In the genomic region with DNA sequence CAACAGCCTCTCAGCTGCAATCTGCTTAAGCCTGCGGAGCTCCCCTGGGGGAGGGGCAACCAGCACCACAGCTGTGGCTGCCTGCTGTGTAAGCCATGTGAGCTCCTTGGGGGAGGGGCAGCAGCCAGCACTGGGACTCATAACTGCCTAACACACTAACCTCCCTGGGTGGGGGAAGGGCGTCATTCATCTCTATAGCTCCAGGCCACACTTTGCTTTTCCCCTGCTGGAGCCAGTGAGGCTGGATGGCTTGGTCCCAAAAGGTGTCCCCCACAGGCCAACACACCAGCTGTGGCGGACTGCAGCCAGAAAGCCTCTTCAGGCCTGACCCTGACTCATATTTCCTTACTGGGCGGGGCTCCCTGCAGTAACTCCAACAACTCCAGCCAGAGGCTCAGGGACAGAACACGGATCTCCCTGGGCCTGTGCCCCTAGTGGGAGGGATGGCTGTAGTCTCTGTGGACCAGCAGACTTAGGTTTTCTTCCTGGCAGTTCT, we compare ENCODE assay signal across 1 cellular context.
A peak's percentile ranks its signal among the peaks of the same experiment; 100 is the strongest.
TF ChIP-seq lines count a peak whose summit lies in the region.

No MANE protein-coding gene starts in this region.

TF ChIP-seq in H1, 55 proteins besides CTCF, POLR2A, EP300 and RAD21 (continued from another document):
- TF ChIP-seq, protein P1, sequence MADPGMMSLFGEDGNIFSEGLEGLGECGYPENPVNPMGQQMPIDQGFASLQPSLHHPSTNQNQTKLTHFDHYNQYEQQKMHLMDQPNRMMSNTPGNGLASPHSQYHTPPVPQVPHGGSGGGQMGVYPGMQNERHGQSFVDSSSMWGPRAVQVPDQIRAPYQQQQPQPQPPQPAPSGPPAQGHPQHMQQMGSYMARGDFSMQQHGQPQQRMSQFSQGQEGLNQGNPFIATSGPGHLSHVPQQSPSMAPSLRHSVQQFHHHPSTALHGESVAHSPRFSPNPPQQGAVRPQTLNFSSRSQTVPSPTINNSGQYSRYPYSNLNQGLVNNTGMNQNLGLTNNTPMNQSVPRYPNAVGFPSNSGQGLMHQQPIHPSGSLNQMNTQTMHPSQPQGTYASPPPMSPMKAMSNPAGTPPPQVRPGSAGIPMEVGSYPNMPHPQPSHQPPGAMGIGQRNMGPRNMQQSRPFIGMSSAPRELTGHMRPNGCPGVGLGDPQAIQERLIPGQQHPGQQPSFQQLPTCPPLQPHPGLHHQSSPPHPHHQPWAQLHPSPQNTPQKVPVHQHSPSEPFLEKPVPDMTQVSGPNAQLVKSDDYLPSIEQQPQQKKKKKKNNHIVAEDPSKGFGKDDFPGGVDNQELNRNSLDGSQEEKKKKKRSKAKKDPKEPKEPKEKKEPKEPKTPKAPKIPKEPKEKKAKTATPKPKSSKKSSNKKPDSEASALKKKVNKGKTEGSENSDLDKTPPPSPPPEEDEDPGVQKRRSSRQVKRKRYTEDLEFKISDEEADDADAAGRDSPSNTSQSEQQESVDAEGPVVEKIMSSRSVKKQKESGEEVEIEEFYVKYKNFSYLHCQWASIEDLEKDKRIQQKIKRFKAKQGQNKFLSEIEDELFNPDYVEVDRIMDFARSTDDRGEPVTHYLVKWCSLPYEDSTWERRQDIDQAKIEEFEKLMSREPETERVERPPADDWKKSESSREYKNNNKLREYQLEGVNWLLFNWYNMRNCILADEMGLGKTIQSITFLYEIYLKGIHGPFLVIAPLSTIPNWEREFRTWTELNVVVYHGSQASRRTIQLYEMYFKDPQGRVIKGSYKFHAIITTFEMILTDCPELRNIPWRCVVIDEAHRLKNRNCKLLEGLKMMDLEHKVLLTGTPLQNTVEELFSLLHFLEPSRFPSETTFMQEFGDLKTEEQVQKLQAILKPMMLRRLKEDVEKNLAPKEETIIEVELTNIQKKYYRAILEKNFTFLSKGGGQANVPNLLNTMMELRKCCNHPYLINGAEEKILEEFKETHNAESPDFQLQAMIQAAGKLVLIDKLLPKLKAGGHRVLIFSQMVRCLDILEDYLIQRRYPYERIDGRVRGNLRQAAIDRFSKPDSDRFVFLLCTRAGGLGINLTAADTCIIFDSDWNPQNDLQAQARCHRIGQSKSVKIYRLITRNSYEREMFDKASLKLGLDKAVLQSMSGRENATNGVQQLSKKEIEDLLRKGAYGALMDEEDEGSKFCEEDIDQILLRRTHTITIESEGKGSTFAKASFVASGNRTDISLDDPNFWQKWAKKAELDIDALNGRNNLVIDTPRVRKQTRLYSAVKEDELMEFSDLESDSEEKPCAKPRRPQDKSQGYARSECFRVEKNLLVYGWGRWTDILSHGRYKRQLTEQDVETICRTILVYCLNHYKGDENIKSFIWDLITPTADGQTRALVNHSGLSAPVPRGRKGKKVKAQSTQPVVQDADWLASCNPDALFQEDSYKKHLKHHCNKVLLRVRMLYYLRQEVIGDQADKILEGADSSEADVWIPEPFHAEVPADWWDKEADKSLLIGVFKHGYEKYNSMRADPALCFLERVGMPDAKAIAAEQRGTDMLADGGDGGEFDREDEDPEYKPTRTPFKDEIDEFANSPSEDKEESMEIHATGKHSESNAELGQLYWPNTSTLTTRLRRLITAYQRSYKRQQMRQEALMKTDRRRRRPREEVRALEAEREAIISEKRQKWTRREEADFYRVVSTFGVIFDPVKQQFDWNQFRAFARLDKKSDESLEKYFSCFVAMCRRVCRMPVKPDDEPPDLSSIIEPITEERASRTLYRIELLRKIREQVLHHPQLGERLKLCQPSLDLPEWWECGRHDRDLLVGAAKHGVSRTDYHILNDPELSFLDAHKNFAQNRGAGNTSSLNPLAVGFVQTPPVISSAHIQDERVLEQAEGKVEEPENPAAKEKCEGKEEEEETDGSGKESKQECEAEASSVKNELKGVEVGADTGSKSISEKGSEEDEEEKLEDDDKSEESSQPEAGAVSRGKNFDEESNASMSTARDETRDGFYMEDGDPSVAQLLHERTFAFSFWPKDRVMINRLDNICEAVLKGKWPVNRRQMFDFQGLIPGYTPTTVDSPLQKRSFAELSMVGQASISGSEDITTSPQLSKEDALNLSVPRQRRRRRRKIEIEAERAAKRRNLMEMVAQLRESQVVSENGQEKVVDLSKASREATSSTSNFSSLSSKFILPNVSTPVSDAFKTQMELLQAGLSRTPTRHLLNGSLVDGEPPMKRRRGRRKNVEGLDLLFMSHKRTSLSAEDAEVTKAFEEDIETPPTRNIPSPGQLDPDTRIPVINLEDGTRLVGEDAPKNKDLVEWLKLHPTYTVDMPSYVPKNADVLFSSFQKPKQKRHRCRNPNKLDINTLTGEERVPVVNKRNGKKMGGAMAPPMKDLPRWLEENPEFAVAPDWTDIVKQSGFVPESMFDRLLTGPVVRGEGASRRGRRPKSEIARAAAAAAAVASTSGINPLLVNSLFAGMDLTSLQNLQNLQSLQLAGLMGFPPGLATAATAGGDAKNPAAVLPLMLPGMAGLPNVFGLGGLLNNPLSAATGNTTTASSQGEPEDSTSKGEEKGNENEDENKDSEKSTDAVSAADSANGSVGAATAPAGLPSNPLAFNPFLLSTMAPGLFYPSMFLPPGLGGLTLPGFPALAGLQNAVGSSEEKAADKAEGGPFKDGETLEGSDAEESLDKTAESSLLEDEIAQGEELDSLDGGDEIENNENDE (IDR thresholded peaks at IDR 0.05; ENCODE audit: insufficient replicate concordance, low read length): no peak
- peak; percentile 63 for TF ChIP-seq ASH2L (IDR thresholded peaks at IDR 0.05; ENCODE audit: low read length)
- no peak for TF ChIP-seq SUZ12 (IDR thresholded peaks at IDR 0.05; ENCODE audit: low read length)
- TF ChIP-seq, protein P2, sequence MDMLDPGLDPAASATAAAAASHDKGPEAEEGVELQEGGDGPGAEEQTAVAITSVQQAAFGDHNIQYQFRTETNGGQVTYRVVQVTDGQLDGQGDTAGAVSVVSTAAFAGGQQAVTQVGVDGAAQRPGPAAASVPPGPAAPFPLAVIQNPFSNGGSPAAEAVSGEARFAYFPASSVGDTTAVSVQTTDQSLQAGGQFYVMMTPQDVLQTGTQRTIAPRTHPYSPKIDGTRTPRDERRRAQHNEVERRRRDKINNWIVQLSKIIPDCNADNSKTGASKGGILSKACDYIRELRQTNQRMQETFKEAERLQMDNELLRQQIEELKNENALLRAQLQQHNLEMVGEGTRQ (IDR thresholded peaks at IDR 0.05; ENCODE audit: low read length): no peak
- TF ChIP-seq RNF2 (IDR thresholded peaks at IDR 0.05; ENCODE audit: borderline replicate concordance, low read depth, low read length, missing control alignments, poor library complexity, severe bottlenecking): no peak
- no peak for TF ChIP-seq SIN3A (conservative IDR thresholded peaks at IDR 0.05 in 1 of 2, IDR thresholded peaks at IDR 0.05 in 1 of 2; ENCODE audit: low read depth in 1 of 2, low read length in 2 of 2)
- TF ChIP-seq SIRT6 (IDR thresholded peaks at IDR 0.05; ENCODE audit: low read length): no peak
